Comparison of ENCODE assay signal across 8 cellular contexts in the genomic region with DNA sequence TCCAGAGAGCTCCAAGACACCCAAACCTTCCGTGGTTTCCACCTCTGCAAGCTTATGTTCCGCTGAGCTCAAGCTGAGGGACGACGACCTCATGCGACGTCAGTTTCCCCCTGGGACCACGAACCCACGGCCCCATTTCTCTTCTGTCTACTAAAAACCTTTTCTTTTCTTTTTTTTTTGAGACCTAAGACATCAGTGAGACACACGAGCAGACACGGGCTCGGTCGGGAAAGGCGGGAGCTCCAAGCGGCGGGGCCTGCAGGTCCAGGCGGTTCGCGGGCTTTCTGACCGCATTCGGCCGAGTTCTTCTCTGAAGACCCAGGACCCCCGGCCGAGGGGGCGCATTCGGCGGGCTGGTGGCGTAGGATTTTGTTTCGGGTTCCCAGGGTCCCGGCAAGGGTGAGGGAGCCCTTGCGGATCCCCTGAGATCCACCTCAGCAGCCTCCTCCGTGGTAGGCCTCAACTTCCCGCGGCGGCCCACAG. TPM values are rescaled to one million over a fixed set of nuclear protein-coding genes. Genes with fewer than 3 reads are reported as not detected.
DNase-seq lines count a peak whose midpoint lies in the region; ATAC-seq, FAIRE-seq and TF ChIP-seq lines count a peak whose summit lies in the region.

No MANE protein-coding gene starts in this region.

- no peaks in the 10 kb centered on the region for H3K9me3 ChIP-seq in CD4-positive, CD25-positive, alpha-beta regulatory T cell (ENCODE audit: control insufficient read depth in 2 of 2, low read length in 2 of 2)
- H3K9me3 ChIP-seq in OCI-LY1 (ENCODE audit: low read length) (no peaks in the 10 kb centered on the region), neural cell (ENCODE audit: low read length) (no peaks in the 10 kb centered on the region)
- no peaks in the 10 kb centered on the region for H3K9me3 ChIP-seq in effector memory CD4-positive, alpha-beta T cell (ENCODE audit: control insufficient read depth, low read length)

- H3K4me1 Mint-ChIP-seq in CD4-positive, CD25-positive, alpha-beta regulatory T cell: peaks cover 5 to 46% (median 25%) of the 10 kb centered on the region in 4 donors

- no peak for FAIRE-seq in H54 (lab: Jason Lieb, UNC)

- DNase-seq in CD4-positive, CD25-positive, alpha-beta regulatory T cell: no peak
- no peak for DNase-seq in effector memory CD4-positive, alpha-beta T cell
- no peak for DNase-seq in H54 (ENCODE audit: insufficient read length, low spot score)
- DNase-seq in H4 (ENCODE audit: low spot score): no peak
- no peak for DNase-seq in T-helper 9 cell

- peak overlapping the region; percentile 96 to 98 (median 97) for H3K4me3 Mint-ChIP-seq in CD4-positive, CD25-positive, alpha-beta regulatory T cell

- H3K79me2 ChIP-seq in OCI-LY1 (ENCODE audit: insufficient read depth, low read length) (peaks cover 47% of the 10 kb centered on the region), neural cell (replicated peaks; ENCODE audit: insufficient read depth, low read length) (peaks cover 49% of the 10 kb centered on the region)

- H3K9me2 ChIP-seq in OCI-LY1 (ENCODE audit: low read depth, low read length) (no peaks in the 10 kb centered on the region), neural cell (ENCODE audit: insufficient read depth, low read length) (no peaks in the 10 kb centered on the region)

- peak overlapping the region; percentile 78 for H3K4me3 ChIP-seq in CD4-positive, CD25-positive, alpha-beta regulatory T cell (ENCODE audit: low read depth, low read length)
- H3K4me3 ChIP-seq in OCI-LY1 (ENCODE audit: low read depth, low read length, poor library complexity, severe bottlenecking): peak overlapping the region; percentile 79
- H3K4me3 ChIP-seq in effector memory CD4-positive, alpha-beta T cell (ENCODE audit: insufficient read depth, low read depth, low read length, poor library complexity, severe bottlenecking): peak overlapping the region; percentile 99
- H3K4me3 ChIP-seq in neural cell (ENCODE audit: low read length): peak overlapping the region; percentile 83

- H3K9ac ChIP-seq in OCI-LY1 (ENCODE audit: low read length) (peak overlapping the region; percentile 98), neural cell (ENCODE audit: low read length) (peak overlapping the region; percentile 31)

- no peak for TF ChIP-seq POLR2A in H54 (IDR thresholded peaks at IDR 0.05; ENCODE audit: low read depth, low read length)

- H3K27me3 ChIP-seq in CD4-positive, CD25-positive, alpha-beta regulatory T cell (ENCODE audit: control insufficient read depth, insufficient read depth, low read length): no peaks in the 10 kb centered on the region
- no peaks in the 10 kb centered on the region for H3K27me3 ChIP-seq in OCI-LY1 (ENCODE audit: insufficient read depth, low read length)
- H3K27me3 ChIP-seq in effector memory CD4-positive, alpha-beta T cell (replicated peaks; ENCODE audit: control insufficient read depth, insufficient read depth, low read length, poor library complexity, severe bottlenecking): no peaks in the 10 kb centered on the region
- H3K27me3 ChIP-seq in neural cell (ENCODE audit: insufficient read depth, low read depth, low read length): no peaks in the 10 kb centered on the region

- peak overlapping the region; percentile 98 for H3K27ac ChIP-seq in CD4-positive, CD25-positive, alpha-beta regulatory T cell (ENCODE audit: insufficient read depth, low read length, poor library complexity, severe bottlenecking)
- H3K27ac ChIP-seq in OCI-LY1 (ENCODE audit: low read depth, low read length, poor library complexity, severe bottlenecking) (peak overlapping the region; percentile 87), neural cell (ENCODE audit: low read length) (no peak overlapping the region)
- H3K27ac ChIP-seq in effector memory CD4-positive, alpha-beta T cell (ENCODE audit: insufficient read depth, low read length, poor library complexity, severe bottlenecking): no peak overlapping the region

- H4K20me1 ChIP-seq in OCI-LY1 (ENCODE audit: insufficient read depth, low read length) (no peaks in the 10 kb centered on the region), neural cell (ENCODE audit: insufficient read depth) (no peaks in the 10 kb centered on the region)

- peaks cover 5% of the 10 kb centered on the region for H3K36me3 Mint-ChIP-seq in CD4-positive, CD25-positive, alpha-beta regulatory T cell

- no peaks in the 10 kb centered on the region for H3K27me3 Mint-ChIP-seq in CD4-positive, CD25-positive, alpha-beta regulatory T cell

- peaks cover 2% of the 10 kb centered on the region for H3K36me3 ChIP-seq in CD4-positive, CD25-positive, alpha-beta regulatory T cell (ENCODE audit: control insufficient read depth, insufficient read depth, low read length)
- H3K36me3 ChIP-seq in OCI-LY1 (ENCODE audit: insufficient read depth, low read length) (peaks cover 37% of the 10 kb centered on the region), neural cell (ENCODE audit: insufficient read depth, low read length) (no peaks in the 10 kb centered on the region)
- H3K36me3 ChIP-seq in effector memory CD4-positive, alpha-beta T cell (ENCODE audit: control insufficient read depth, insufficient read depth, low read length): no peaks in the 10 kb centered on the region

- TF ChIP-seq CTCF in OCI-LY1 (IDR thresholded peaks at IDR 0.05; ENCODE audit: low read length) (no peak), neural cell (IDR thresholded peaks at IDR 0.05; ENCODE audit: poor library complexity, severe bottlenecking) (no peak)

- no peak for TF ChIP-seq RAD21 in neural cell (conservative IDR thresholded peaks at IDR 0.05)

- H2AFZ ChIP-seq in OCI-LY1 (ENCODE audit: low read length) (no peak overlapping the region), neural cell (ENCODE audit: low read depth, low read length) (peak overlapping the region; percentile 24)

- H3K4me2 ChIP-seq in OCI-LY1 (ENCODE audit: low read length) (peak overlapping the region; percentile 70), neural cell (ENCODE audit: low read length) (peak overlapping the region; percentile 83)

- H3F3A ChIP-seq in OCI-LY1 (ENCODE audit: insufficient read depth, low read length): no peaks in the 10 kb centered on the region
- H3F3A ChIP-seq in neural cell (ENCODE audit: insufficient read depth, low read length, poor library complexity, severe bottlenecking): no peaks in the 10 kb centered on the region

- H3K27ac Mint-ChIP-seq in CD4-positive, CD25-positive, alpha-beta regulatory T cell: peak overlapping the region in 2 of 3 donors; percentile 80 to 81

- ATAC-seq in CD4-positive, CD25-positive, alpha-beta regulatory T cell (ENCODE audit: low read depth in 2 of 2): peak in 1 of 2 donors; percentile 0
- peak; percentile 2 for ATAC-seq in GM19455 (IDR thresholded peaks at IDR 0.05; ENCODE audit: unreplicated experiment)

- H3K4me1 ChIP-seq in CD4-positive, CD25-positive, alpha-beta regulatory T cell (ENCODE audit: control insufficient read depth, insufficient read depth, low read length, poor library complexity, severe bottlenecking): peaks cover 32% of the 10 kb centered on the region
- peaks cover 37% of the 10 kb centered on the region for H3K4me1 ChIP-seq in OCI-LY1 (ENCODE audit: insufficient read depth, low read length, severe bottlenecking)
- H3K4me1 ChIP-seq in effector memory CD4-positive, alpha-beta T cell (ENCODE audit: control insufficient read depth, insufficient read depth, low read length, poor library complexity, severe bottlenecking): peaks cover 22% of the 10 kb centered on the region

- no peaks in the 10 kb centered on the region for H3K9me3 Mint-ChIP-seq in CD4-positive, CD25-positive, alpha-beta regulatory T cell

- TF ChIP-seq EP300 in neural cell (conservative IDR thresholded peaks at IDR 0.05; ENCODE audit: poor library complexity, severe bottlenecking): no peak

RNA-seq across cellular contexts. Expression of a gene that starts 0.4 kb away (rescaled TPM):
- total RNA-seq in CD4-positive, CD25-positive, alpha-beta regulatory T cell: 5.2 TPM
- under 1 TPM; 0.64 to 0.96 (median 0.83) TPM for polyA plus RNA-seq in CD4-positive, CD25-positive, alpha-beta regulatory T cell
- polyA plus RNA-seq in neural cell: 2.8 and 3.0 TPM in 2 replicates
- 3.7 and 5.0 TPM in 2 replicates for polyA minus RNA-seq in neural cell
- total RNA-seq in H4 (2014; rRNA removed; shearing (Covaris generic)): 7.7 and 11.9 TPM in 2 replicates

RNA-seq across cellular contexts. Expression of a gene that starts 0.7 kb away (rescaled TPM):
- total RNA-seq in CD4-positive, CD25-positive, alpha-beta regulatory T cell: 64.5 TPM
- polyA plus RNA-seq in CD4-positive, CD25-positive, alpha-beta regulatory T cell: 10 to 100 TPM in 2 of 4 donors, 1 to 10 TPM in 2; 5.3 to 13.7 (median 9.5) TPM
- polyA plus RNA-seq in neural cell: 28.2 and 45.1 TPM in 2 replicates
- 27.3 and 32.0 TPM in 2 replicates for polyA minus RNA-seq in neural cell
- 5.2 and 8.1 TPM in 2 replicates for total RNA-seq in H4 (2014; rRNA removed; shearing (Covaris generic))

RNA-seq across cellular contexts. Expression of a gene that starts 37.1 kb away (rescaled TPM):
- 10.9 TPM for total RNA-seq in CD4-positive, CD25-positive, alpha-beta regulatory T cell
- polyA plus RNA-seq in CD4-positive, CD25-positive, alpha-beta regulatory T cell: 10 to 100 TPM; 13.6 to 18.3 (median 15.4) TPM
- polyA plus RNA-seq in neural cell: 88.4 and 95.3 TPM in 2 replicates
- 22.2 and 28.7 TPM in 2 replicates for polyA minus RNA-seq in neural cell
- total RNA-seq in H4 (2014; rRNA removed; shearing (Covaris generic)): 38.2 and 42.9 TPM in 2 replicates

RNA-seq across cellular contexts. Expression of a gene that starts 37.9 kb away (rescaled TPM):
- 139 TPM for total RNA-seq in CD4-positive, CD25-positive, alpha-beta regulatory T cell
- polyA plus RNA-seq in CD4-positive, CD25-positive, alpha-beta regulatory T cell: 10 to 100 TPM; 30.7 to 47.2 (median 44.8) TPM
- polyA plus RNA-seq in neural cell: 74.2 and 90.7 TPM in 2 replicates
- 102 and 105 TPM in 2 replicates for polyA minus RNA-seq in neural cell
- 41.7 and 48.9 TPM in 2 replicates for total RNA-seq in H4 (2014; rRNA removed; shearing (Covaris generic))

Comparison
In these comparisons a context has a peak if more than half of its experiments do, and no peak if none do; other contexts are left out.
1. H3K27ac ChIP-seq: peak in CD4-positive, CD25-positive, alpha-beta regulatory T cell (single experiment) and OCI-LY1 (single experiment); none in effector memory CD4-positive, alpha-beta T cell (single experiment) and neural cell (single experiment).
2. Peak in every context shown above with its lines, with median percentiles within 50 percentile points of each other: H3K4me3 ChIP-seq.